In genomic region chr18:47710451-47710850, GRCh38 we compare ENCODE assay signal across 7 cellular contexts.
"Had no signal": no experiment of that assay in that cellular context is flagged by ENCODE, and none has a peak within 500 bp of the region (broad histone marks: within the 10 kb centered on the region; RNA-seq: fewer than 3 reads in every experiment).

No MANE protein-coding gene starts in this region.

- H3K4me3 ChIP-seq: GM23248, HAP-1 had no signal

- DNase-seq: GM23248, GOT3, H7, HFFc6, IMR-90 had no signal

- ATAC-seq: HCT116 had no signal
